ENCODE assay signal across 21 cellular contexts in the genomic region with DNA sequence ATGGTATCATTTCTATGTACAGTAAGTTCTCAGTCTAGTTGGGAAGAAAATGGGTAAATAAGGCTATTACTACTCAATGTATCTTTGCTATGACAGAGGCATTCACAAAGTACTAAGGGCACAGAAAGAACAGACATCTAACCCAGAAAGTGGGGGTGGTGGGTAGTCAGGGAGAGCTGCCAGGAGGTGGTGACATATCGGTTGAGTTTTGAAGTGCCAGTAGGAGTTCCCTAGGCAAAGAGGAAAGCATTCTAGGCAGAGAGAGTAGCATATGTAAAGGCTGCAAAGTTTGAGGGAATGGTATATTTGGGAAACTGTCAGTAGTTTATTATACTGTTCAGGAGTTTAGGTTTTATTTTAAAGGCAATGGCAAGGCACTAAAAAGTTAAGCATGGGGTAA.
"Had no signal": no experiment of that assay in that cellular context is flagged by ENCODE, and none has a peak within 500 bp of the region (broad histone marks: within the 10 kb centered on the region; RNA-seq: fewer than 3 reads in every experiment).

No MANE protein-coding gene starts in this region.

- ATAC-seq: effector memory CD8-positive, alpha-beta T cell; gastrocnemius medialis; heart right ventricle; left lung; left ventricle myocardium superior; lower lobe of right lung; mucosa of descending colon had no signal

- H3K36me3 ChIP-seq: colonic mucosa, esophagus squamous epithelium, gastrocnemius medialis, heart right ventricle, left lung, lower lobe of right lung had no signal

- H3K4me1 ChIP-seq: colonic mucosa, gastrocnemius medialis, heart right ventricle, left lung, lower lobe of right lung had no signal

- H3K27me3 ChIP-seq: colonic mucosa, esophagus squamous epithelium, gastrocnemius medialis, heart right ventricle, left lung had no signal

- FAIRE-seq: endometrium, islet of Langerhans, keratinocyte had no signal

- H3K27ac ChIP-seq: colonic mucosa, epithelial cell of prostate, esophagus squamous epithelium, gastrocnemius medialis, heart right ventricle, left lung, lower lobe of right lung had no signal

- H3K4me3 ChIP-seq: colonic mucosa, esophagus squamous epithelium, gastrocnemius medialis, heart right ventricle, left lung, lower lobe of right lung, mucosa of descending colon had no signal

- DNase-seq: colonic mucosa; cortex of kidney; effector CD8-positive, alpha-beta T cell; effector memory CD8-positive, alpha-beta T cell; erythroblast; esophagus squamous epithelium; foreskin melanocyte; gastrocnemius medialis; glutamatergic neuron; heart right ventricle; left cardiac atrium; left lung; left ventricle myocardium superior; lower lobe of right lung; mesenchymal stem cell; mucosa of descending colon; naive B cell had no signal

- H3K9me3 ChIP-seq: colonic mucosa, esophagus squamous epithelium, gastrocnemius medialis, heart right ventricle, left lung, lower lobe of right lung, mucosa of descending colon had no signal
